Comparison of ENCODE assay signal across 7 cellular contexts in the genomic region with DNA sequence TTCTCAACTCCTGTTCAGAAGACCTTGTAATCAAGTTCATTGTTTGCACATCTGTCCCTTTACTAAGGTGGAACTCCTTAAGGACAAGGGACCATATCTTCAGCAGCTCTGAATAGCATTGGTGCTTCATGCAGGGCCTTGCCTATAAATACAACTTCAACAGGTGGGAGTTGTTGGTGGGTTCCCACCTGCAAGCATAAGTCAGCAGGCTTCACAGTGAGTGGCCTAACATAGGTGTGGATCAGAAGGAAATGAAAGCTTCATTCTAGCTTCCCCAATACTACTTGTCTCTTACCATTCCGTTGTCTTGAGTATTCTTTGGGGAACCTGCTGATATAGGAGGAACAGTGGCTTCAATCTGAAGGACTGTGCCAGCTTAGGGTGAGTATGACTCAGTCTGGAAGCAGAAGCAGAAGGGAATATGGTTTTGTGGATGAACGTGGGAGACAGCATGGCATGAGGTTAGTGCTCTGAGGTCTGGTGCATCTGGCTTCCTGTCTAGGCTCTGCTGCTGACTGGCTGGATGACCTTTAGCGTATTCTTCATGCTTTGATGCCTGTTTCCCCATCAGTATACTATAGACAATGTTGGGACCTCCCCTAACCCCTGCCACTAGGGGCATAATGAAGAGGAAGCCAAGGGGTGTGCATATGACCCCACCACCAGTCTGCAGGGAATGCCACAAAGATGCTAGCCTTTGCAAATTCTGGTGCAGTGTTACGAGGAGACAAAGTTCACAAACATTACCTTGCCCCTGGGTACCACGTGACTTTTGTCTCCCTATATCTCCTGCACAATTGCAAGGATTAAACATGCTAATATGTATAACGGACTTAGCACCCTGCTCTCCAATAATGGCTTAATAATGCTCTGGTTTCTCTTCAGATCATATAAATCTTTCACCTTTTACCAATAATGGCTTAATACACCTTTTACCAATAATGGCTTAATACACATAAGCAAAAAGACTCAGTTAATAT.
DNase-seq lines count a peak whose midpoint lies in the region; ATAC-seq and TF ChIP-seq lines count a peak whose summit lies in the region.

No MANE protein-coding gene starts in this region.

- H3K27me3 ChIP-seq in lower lobe of right lung (ENCODE audit: low read depth) (no peaks in the 10 kb centered on the region), breast epithelium (no peaks in the 10 kb centered on the region)

- no peaks in the 10 kb centered on the region for H3K36me3 ChIP-seq in lower lobe of right lung
- no peaks in the 10 kb centered on the region for H3K36me3 ChIP-seq in breast epithelium

- intact Hi-C loops in lower lobe of right lung (cut with DNase I): no loop called here
- intact Hi-C loops in breast epithelium (cut with DNase I; ENCODE audit: low total_unique reads): no loop called here

- TF ChIP-seq POLR2A in NB4 (IDR thresholded peaks at IDR 0.05; ENCODE audit: extremely low read depth, insufficient read length) (no peak), breast epithelium (IDR thresholded peaks at IDR 0.05) (no peak)

- TF ChIP-seq CTCF in NB4 (IDR thresholded peaks at IDR 0.05; ENCODE audit: low read depth, low read length): peak; percentile 25
- no peak for TF ChIP-seq CTCF in lower lobe of right lung (IDR thresholded peaks at IDR 0.05)
- no peak for TF ChIP-seq CTCF in breast epithelium (IDR thresholded peaks at IDR 0.05)

- no peak overlapping the region for H3K27ac ChIP-seq in lower lobe of right lung
- H3K27ac ChIP-seq in breast epithelium: no peak overlapping the region

- H3K9me3 ChIP-seq in lower lobe of right lung (no peaks in the 10 kb centered on the region), breast epithelium (no peaks in the 10 kb centered on the region)

- H3K4me1 ChIP-seq in lower lobe of right lung (peaks cover 44% of the 10 kb centered on the region), breast epithelium (no peaks in the 10 kb centered on the region)

- ATAC-seq in GM18907 (IDR thresholded peaks at IDR 0.05; ENCODE audit: unreplicated experiment) (peak; percentile 59), HG02623 (IDR thresholded peaks at IDR 0.05; ENCODE audit: unreplicated experiment) (peak; percentile 42), lower lobe of right lung (peak; percentile 67 to 77)

- H3K4me3 ChIP-seq in NB4 (ENCODE audit: low read depth, low read length) (no peak overlapping the region), lower lobe of right lung (no peak overlapping the region), breast epithelium (no peak overlapping the region)

- peak; percentile 49 for DNase-seq in NB4 (ENCODE audit: low read depth)
- no peak for DNase-seq in lower lobe of right lung
- no peak for DNase-seq in NCI-H1436 (lab: John Stamatoyannopoulos, UW)
- no peak for DNase-seq in AG20443 (ENCODE audit: low spot score)
- DNase-seq in breast epithelium (ENCODE audit: low spot score in 2 of 2): no peak
